In genomic region chr11:117299351-117300300, GRCh38 we compare ENCODE assay signal across 14 cellular contexts. TPM values are rescaled to one million over a fixed set of nuclear protein-coding genes. Genes with fewer than 3 reads are reported as not detected.
DNase-seq lines count a peak whose midpoint lies in the region; ATAC-seq and TF ChIP-seq lines count a peak whose summit lies in the region.
"Had no signal": no experiment of that assay in that cellular context is flagged by ENCODE, and none has a peak within 500 bp of the region (broad histone marks: within the 10 kb centered on the region; RNA-seq: fewer than 3 reads in every experiment).

No MANE protein-coding gene starts in this region.

- no peaks in the 10 kb centered on the region for H3F3A ChIP-seq in SK-N-SH (replicated peaks; ENCODE audit: insufficient read depth)

- H3K4me2 ChIP-seq in SK-N-SH (no peak overlapping the region), fibroblast of lung (ENCODE audit: extremely low read depth, insufficient read depth, low read length) (peak overlapping the region; percentile 64)

- DNase-seq in SK-N-SH (peak; percentile 44), fibroblast of lung (ENCODE audit: low read depth in 2 of 2) (no peak), vagina (ENCODE audit: extremely low spot score in 2 of 2) (no peak), OCI-M2 (lab: John Stamatoyannopoulos, UW; ENCODE audit: unreplicated experiment) (no peak)
- no peak for DNase-seq in activated effector memory CD4-positive, alpha-beta T cell treated with anti-CD3 and anti-CD28 coated beads, Interleukin-2, amount 50 U/mL, for 16 hours
- DNase-seq: activated CD4-positive, alpha-beta T cell treated with anti-CD3 and anti-CD28 coated beads, Interleukin-2, amount 50 U/mL, for 1 hour; natural killer cell; NCI-H510A; stimulated activated CD4-positive, alpha-beta T cell treated with anti-CD3 and anti-CD28 coated beads, Interleukin-4, amount 100 ng/mL, for 24 hours had no signal

- no peak for TF ChIP-seq RAD21 in SK-N-SH (IDR thresholded peaks at IDR 0.05; ENCODE audit: low read length)

- no peaks in the 10 kb centered on the region for H3K27me3 ChIP-seq in SK-N-SH (ENCODE audit: insufficient read depth)
- no peaks in the 10 kb centered on the region for H3K27me3 ChIP-seq in fibroblast of lung (ENCODE audit: control insufficient read depth, insufficient read depth, low read length)
- H3K27me3 ChIP-seq in mucosa of stomach (ENCODE audit: control insufficient read depth, insufficient read depth, low read length): no peaks in the 10 kb centered on the region
- no peaks in the 10 kb centered on the region for H3K27me3 ChIP-seq in vagina
- H3K27me3 ChIP-seq: thyroid gland had no signal

- no peaks in the 10 kb centered on the region for H4K20me1 ChIP-seq in SK-N-SH (ENCODE audit: insufficient read depth)
- no peaks in the 10 kb centered on the region for H4K20me1 ChIP-seq in fibroblast of lung (ENCODE audit: control insufficient read depth, extremely low read depth, insufficient read depth, low read length)

- TF ChIP-seq EP300 in SK-N-SH (IDR thresholded peaks at IDR 0.05; ENCODE audit: borderline replicate concordance in 1 of 2, low read depth in 1 of 2, low read length in 1 of 2): no peak

- WGBS in SK-N-SH (ENCODE audit: low lambda C conversion rate): 83% methylated on average over 12 of the region's 12 CpGs

- ATAC-seq in SK-N-SH treated with all-trans-retinoic acid at 6 μM for 48 hours (no peak; the same call in 2 of the 3 replicates), HG02623 (IDR thresholded peaks at IDR 0.05; ENCODE audit: unreplicated experiment) (no peak)
- ATAC-seq: natural killer cell had no signal

- H3K36me3 ChIP-seq in SK-N-SH (replicated peaks in 1 of 2; ENCODE audit: control insufficient read depth in 1 of 2, insufficient read depth in 2 of 2, low read length in 1 of 2): no peaks in the 10 kb centered on the region
- no peaks in the 10 kb centered on the region for H3K36me3 ChIP-seq in fibroblast of lung (ENCODE audit: control insufficient read depth, insufficient read depth, low read length)
- H3K36me3 ChIP-seq in mucosa of stomach (ENCODE audit: control insufficient read depth, insufficient read depth, low read length): no peaks in the 10 kb centered on the region
- H3K36me3 ChIP-seq in vagina: peaks cover 0 to 6% of the 10 kb centered on the region in 2 donors
- H3K36me3 ChIP-seq: thyroid gland had no signal

- H3K9ac ChIP-seq in SK-N-SH (no peak overlapping the region), fibroblast of lung (ENCODE audit: insufficient read depth, low read length) (no peak overlapping the region), mucosa of stomach (ENCODE audit: low read length) (peak overlapping the region; percentile 32)

- H3K79me2 ChIP-seq in SK-N-SH (ENCODE audit: insufficient read depth): 0 out of 2 replicates have a peak, but pooled peaks cover 4% of the 10 kb centered on the region
- H3K79me2 ChIP-seq in fibroblast of lung (ENCODE audit: control insufficient read depth, insufficient read depth, low read length): no peaks in the 10 kb centered on the region

- POLR2A ChIA-PET in SK-N-SH (lab: Yijun Ruan, JAX): no interaction called here

- H3K4me3 ChIP-seq in SK-N-SH (ENCODE audit: low read depth in 2 of 2, low read length in 1 of 2) (no peak overlapping the region), fibroblast of lung (replicated peaks in 1 of 4; ENCODE audit: control extremely low read depth in 1 of 4, insufficient read depth in 1 of 4, low read depth in 3 of 4, low read length in 4 of 4) (no peak overlapping the region), mucosa of stomach (ENCODE audit: low read length) (no peak overlapping the region), vagina (peak overlapping the region; percentile 27 to 29)
- H3K4me3 ChIP-seq: SK-N-MC, thyroid gland had no signal

- H3K9me2 ChIP-seq in SK-N-SH: no peaks in the 10 kb centered on the region

- no peak overlapping the region; a peak in 1 of 4 replicates for H3K27ac ChIP-seq in SK-N-SH (ENCODE audit: low read depth in 2 of 2, low read length in 1 of 2)
- H3K27ac ChIP-seq in fibroblast of lung (ENCODE audit: insufficient read depth, low read length): no peak overlapping the region
- peak overlapping the region; percentile 60 for H3K27ac ChIP-seq in vagina
- H3K27ac ChIP-seq: SK-N-MC, thyroid gland had no signal

- intact Hi-C loops in vagina (cut with DNase I): no loop called here

- no peak for TF ChIP-seq POLR2A in vagina (IDR thresholded peaks at IDR 0.05)

- CTCF ChIA-PET in SK-N-SH (lab: Yijun Ruan, JAX): no interaction called here

- H3K4me1 ChIP-seq in SK-N-SH (ENCODE audit: control insufficient read depth in 1 of 2, insufficient read depth in 2 of 2, low read depth in 1 of 2, low read length in 1 of 2) (peaks cover 0 to 15% of the 10 kb centered on the region in 2 experiments; a peak in 1 of 4 replicates), fibroblast of lung (ENCODE audit: control insufficient read depth, extremely low read depth, insufficient read depth, low read length) (peaks cover 14% of the 10 kb centered on the region), mucosa of stomach (ENCODE audit: control insufficient read depth, insufficient read depth, low read length) (peaks cover 16% of the 10 kb centered on the region), vagina (peaks cover 20% of the 10 kb centered on the region)

- H3K9me3 ChIP-seq in SK-N-SH (no peaks in the 10 kb centered on the region), fibroblast of lung (ENCODE audit: control insufficient read depth, insufficient read depth, low read depth, low read length) (no peaks in the 10 kb centered on the region), mucosa of stomach (ENCODE audit: control insufficient read depth, low read length) (no peaks in the 10 kb centered on the region), vagina (no peaks in the 10 kb centered on the region)
- H3K9me3 ChIP-seq: thyroid gland had no signal

- H2AFZ ChIP-seq in SK-N-SH (ENCODE audit: low read depth) (no peak overlapping the region), fibroblast of lung (ENCODE audit: low read length) (no peak overlapping the region)

- TF ChIP-seq CTCF in SK-N-SH (IDR thresholded peaks at IDR 0.05) (no peak), fibroblast of lung (conservative IDR thresholded peaks at IDR 0.05 in 1 of 2, IDR thresholded peaks at IDR 0.05 in 1 of 2; ENCODE audit: low read depth in 1 of 2, low read length in 2 of 2) (no peak), vagina (IDR thresholded peaks at IDR 0.05) (no peak)

TF ChIP-seq in SK-N-SH, 30 proteins besides CTCF, POLR2A, EP300 and RAD21 (continues in another document):
- no peak for TF ChIP-seq TCF12 (IDR thresholded peaks at IDR 0.05)
- no peak for TF ChIP-seq FOXM1 (IDR thresholded peaks at IDR 0.05; ENCODE audit: low read depth)
- TF ChIP-seq JUND (IDR thresholded peaks at IDR 0.05): no peak
- no peak for TF ChIP-seq FOXJ3 (CRISPR knock-in tag; IDR thresholded peaks at IDR 0.05)
- no peak for TF ChIP-seq RXRA (IDR thresholded peaks at IDR 0.05; ENCODE audit: borderline replicate concordance, low read depth)
- no peak for TF ChIP-seq RCOR1 (IDR thresholded peaks at IDR 0.05; ENCODE audit: low read length)
- no peak for TF ChIP-seq SMC3 (IDR thresholded peaks at IDR 0.05; ENCODE audit: low read depth, low read length)
- TF ChIP-seq TEAD4 (IDR thresholded peaks at IDR 0.05; ENCODE audit: borderline replicate concordance, insufficient read depth): no peak
- no peak for TF ChIP-seq POLR2AphosphoS5 (IDR thresholded peaks at IDR 0.05; ENCODE audit: low read depth, low read length)

TF ChIP-seq in SK-N-SH treated with all-trans-retinoic acid at 6 μM for 48 hours, 23 proteins besides CTCF, POLR2A, EP300 and RAD21 (continues in another document):
- no peak for TF ChIP-seq CREB5 (CRISPR knock-in tag; IDR thresholded peaks at IDR 0.05; ENCODE audit: low read depth)
- TF ChIP-seq TCF4 (CRISPR knock-in tag; IDR thresholded peaks at IDR 0.05; ENCODE audit: borderline replicate concordance): no peak

RNA-seq across cellular contexts. Expression of gene BACE1-AS, which starts 8.5 kb away (rescaled TPM):
- polyA plus RNA-seq in SK-N-SH (2012; rRNA removed) (5.7 and 6.3 TPM in 2 replicates), fibroblast of lung (3.9 and 4.2 TPM in 2 replicates)
- 3.2 and 3.7 TPM in 2 replicates for polyA plus RNA-seq in SK-N-SH (2012; cell fraction: cytosol; rRNA removed)
- polyA plus RNA-seq in SK-N-SH (2012; cell fraction: nucleus; rRNA removed): 9.9 and 20.8 TPM in 2 replicates
- total RNA-seq in fibroblast of lung (2.8 and 4.5 TPM in 2 replicates), vagina (10.6 TPM)
- 3.0 and 4.1 TPM in 2 replicates for polyA plus RNA-seq in fibroblast of lung (2012)
- 6.0 and 9.4 TPM in 2 replicates for polyA minus RNA-seq in fibroblast of lung (ENCODE audit: low replicate concordance)

RNA-seq across cellular contexts. Expression of gene BACE1, which starts 16.4 kb away (rescaled TPM):
- polyA plus RNA-seq in SK-N-SH (2012; rRNA removed): 36.4 and 37.8 TPM in 2 replicates
- 27.1 and 34.4 TPM in 2 replicates for polyA plus RNA-seq in SK-N-SH (2012; cell fraction: cytosol; rRNA removed)
- polyA plus RNA-seq in SK-N-SH (2012; cell fraction: nucleus; rRNA removed): 30.8 and 49.3 TPM in 2 replicates
- 17.7 and 23.1 TPM in 2 replicates for total RNA-seq in fibroblast of lung
- polyA plus RNA-seq in fibroblast of lung: 58.1 and 62.7 TPM in 2 replicates
- polyA plus RNA-seq in fibroblast of lung (2012): 47.3 and 55.4 TPM in 2 replicates
- 229 and 301 TPM in 2 replicates for polyA minus RNA-seq in fibroblast of lung (ENCODE audit: low replicate concordance)
- 25.8 TPM for total RNA-seq in vagina

RNA-seq across cellular contexts. Expression of gene CEP164, which starts 28.0 kb away (rescaled TPM):
- polyA plus RNA-seq in SK-N-SH (2012; rRNA removed) (27.7 and 30.6 TPM in 2 replicates), fibroblast of lung (16.1 and 20.6 TPM in 2 replicates)
- 15.3 and 19.3 TPM in 2 replicates for polyA plus RNA-seq in SK-N-SH (2012; cell fraction: cytosol; rRNA removed)
- polyA plus RNA-seq in SK-N-SH (2012; cell fraction: nucleus; rRNA removed): 83.1 and 100 TPM in 2 replicates
- total RNA-seq in fibroblast of lung (29.0 and 33.5 TPM in 2 replicates), vagina (21.6 TPM)
- 16.1 and 19.0 TPM in 2 replicates for polyA plus RNA-seq in fibroblast of lung (2012)
- 24.9 and 29.9 TPM in 2 replicates for polyA minus RNA-seq in fibroblast of lung (ENCODE audit: low replicate concordance)

Comparison
In these comparisons a context has a peak if more than half of its experiments do, and no peak if none do; other contexts are left out.
1. H3K4me3 ChIP-seq: peak in vagina (2 of 2); none in SK-N-SH (0 of 2), fibroblast of lung (0 of 4) and mucosa of stomach (single experiment).